ENCODE assay signal across 8 cellular contexts in genomic region chr1:118223426-118223825, GRCh38. TPM values are rescaled to one million over a fixed set of nuclear protein-coding genes. Genes with fewer than 3 reads are reported as not detected.
DNase-seq lines count a peak whose midpoint lies in the region; ATAC-seq and TF ChIP-seq lines count a peak whose summit lies in the region.

No MANE protein-coding gene starts in this region.

- no peaks in the 10 kb centered on the region for H3K4me1 ChIP-seq in transverse colon

- no peak overlapping the region for H3K27ac ChIP-seq in transverse colon

- no peaks in the 10 kb centered on the region for H3K27me3 ChIP-seq in transverse colon

- no peak overlapping the region for H3K27ac Mint-ChIP-seq in nephron

- H3K4me1 Mint-ChIP-seq in nephron: peaks cover 10% of the 10 kb centered on the region

- no peak for ATAC-seq in HG03108 (IDR thresholded peaks at IDR 0.05; ENCODE audit: unreplicated experiment)
- ATAC-seq in GM19023 (IDR thresholded peaks at IDR 0.05; ENCODE audit: unreplicated experiment): no peak
- no peak for ATAC-seq in HG03432 (IDR thresholded peaks at IDR 0.05; ENCODE audit: unreplicated experiment)

- DNase-seq in Daoy (ENCODE audit: low read depth) (peak; percentile 23), LHCN-M2 (ENCODE audit: low read depth) (peak; percentile 3), cardiac fibroblast (ENCODE audit: low read depth in 2 of 2) (peak; percentile 16 to 45), transverse colon (no peak)

- no peaks in the 10 kb centered on the region for H3K9me3 ChIP-seq in transverse colon

- no peak overlapping the region for H3K4me3 Mint-ChIP-seq in nephron

- H3K36me3 ChIP-seq in transverse colon: no peaks in the 10 kb centered on the region

- WGBS in transverse colon (ENCODE audit: low coverage in 1 of 2), 2 donors: 71% methylated on average over 1 of the region's 1 CpG; no CpG with 5 or more reads in 1 of the 2 donors

- in situ Hi-C loops in transverse colon (cut with MboI; ENCODE audit: low pct_ligation_motif_present in 1 of 4, low pct_unique_long_range_greater_than_20kb in 1 of 4, low sequenced_read_pairs in 3 of 4): no loop called here

- H3K4me3 ChIP-seq in cardiac fibroblast (replicated peaks in 1 of 2; ENCODE audit: low read depth in 2 of 2, low read length in 2 of 2) (no peak overlapping the region), transverse colon (no peak overlapping the region)

- peaks cover 3% of the 10 kb centered on the region for H3K9me3 Mint-ChIP-seq in nephron

- peak; percentile 51 for TF ChIP-seq CTCF in cardiac fibroblast (IDR thresholded peaks at IDR 0.05; ENCODE audit: low read depth, low read length)
- TF ChIP-seq CTCF in nephron (IDR thresholded peaks at IDR 0.05; ENCODE audit: unreplicated experiment in 3 of 3): peak; percentile 43 to 71 (median 46)
- TF ChIP-seq CTCF in transverse colon (IDR thresholded peaks at IDR 0.05): peak in 1 of 5 experiments; percentile 8

- intact Hi-C loops in transverse colon (cut with DNase I; ENCODE audit: low total_unique reads): no loop called here

- TF ChIP-seq POLR2A in transverse colon (IDR thresholded peaks at IDR 0.05): no peak

- peaks cover 5% of the 10 kb centered on the region for H3K27me3 Mint-ChIP-seq in nephron (ENCODE audit: low read depth)

- no peaks in the 10 kb centered on the region for H3K36me3 Mint-ChIP-seq in nephron (ENCODE audit: low read depth)

- TF ChIP-seq EP300 in transverse colon (IDR thresholded peaks at IDR 0.05; ENCODE audit: low read depth): no peak

RNA-seq across cellular contexts. Expression of gene SPAG17, which starts 38.4 kb away (rescaled TPM):
- total RNA-seq in Daoy (2014; rRNA removed; shearing (Covaris generic)): not detected in 2 replicates
- total RNA-seq in LHCN-M2 (2014; rRNA removed): not detected in 2 replicates
- polyA plus RNA-seq in LHCN-M2 (2012): not detected
- not detected for total RNA-seq in transverse colon
